Comparison of ENCODE assay signal across 18 cellular contexts in genomic region chr11:115303929-115304328, GRCh38.
DNase-seq lines count a peak whose midpoint lies in the region; ATAC-seq, FAIRE-seq and TF ChIP-seq lines count a peak whose summit lies in the region.
"Had no signal": no experiment of that assay in that cellular context is flagged by ENCODE, and none has a peak within 500 bp of the region (broad histone marks: within the 10 kb centered on the region; RNA-seq: fewer than 3 reads in every experiment).

No MANE protein-coding gene starts in this region.

- no peak overlapping the region for H3K27ac ChIP-seq in HepG2 (ENCODE audit: extremely low read length, insufficient read depth, low read length)
- no peak overlapping the region for H3K27ac ChIP-seq in right lobe of liver
- H3K27ac ChIP-seq in VCaP, result peak overlapping the region; percentile 40
- H3K27ac ChIP-seq in smooth muscle cell (ENCODE audit: low read depth), result peak overlapping the region; percentile 7
- H3K27ac ChIP-seq in prostate gland, result no peak overlapping the region
- H3K27ac ChIP-seq: C4-2B had no signal

- DNase-seq in HepG2 (ENCODE audit: low spot score), result no peak
- DNase-seq in right lobe of liver, result no peak
- DNase-seq in smooth muscle cell (lab: John Stamatoyannopoulos, UW; ENCODE audit: unreplicated experiment), result no peak
- DNase-seq in NOMO-1 treated with dmso at 0.1 percent for 144 hours (lab: John Stamatoyannopoulos, UW; ENCODE audit: unreplicated experiment), result no peak
- no peak for DNase-seq in prostate gland (ENCODE audit: low spot score)
- DNase-seq: Caco-2; CD4-positive, CD25-positive, alpha-beta regulatory T cell; CD8-positive, alpha-beta T cell; DND-41; H9 had no signal

- no peaks in the 10 kb centered on the region for H3K9me3 ChIP-seq in HepG2 (ENCODE audit: low read length)
- no peaks in the 10 kb centered on the region for H3K9me3 ChIP-seq in right lobe of liver
- no peaks in the 10 kb centered on the region for H3K9me3 ChIP-seq in smooth muscle cell (replicated peaks; ENCODE audit: low read depth)
- no peaks in the 10 kb centered on the region for H3K9me3 ChIP-seq in prostate gland
- H3K9me3 ChIP-seq: Caco-2 had no signal

- H3K4me1 Mint-ChIP-seq in brain, result peaks cover 76% of the 10 kb centered on the region
- H3K4me1 Mint-ChIP-seq: CD4-positive, CD25-positive, alpha-beta regulatory T cell; GM23338 had no signal

- in situ Hi-C loops in HepG2 (cut with HindIII; ENCODE audit: extremely low pct_ligation_motif_present, low pct_unique_long_range_greater_than_20kb), result no loop called here

- H3K27ac Mint-ChIP-seq in brain, result peak overlapping the region in 3 of 5 experiments; percentile 14 to 91 (median 57)
- H3K27ac Mint-ChIP-seq: CD4-positive, CD25-positive, alpha-beta regulatory T cell; CD8-positive, alpha-beta T cell; GM23338; H9 had no signal

- intact Hi-C loops in HepG2 (cut with micrococcal nuclease; ENCODE audit: unreplicated experiment) (no loop called here), right lobe of liver (cut with DNase I) (no loop called here), prostate gland (cut with DNase I) (no loop called here)

- peaks cover 4% of the 10 kb centered on the region for H3K27me3 Mint-ChIP-seq in brain

- ATAC-seq in HepG2 (no peak), right lobe of liver (no peak), HG02623 (IDR thresholded peaks at IDR 0.05; ENCODE audit: unreplicated experiment) (no peak)
- ATAC-seq: CD8-positive, alpha-beta T cell; GM23338; HCT116 had no signal

- peaks cover 2% of the 10 kb centered on the region for H3K79me2 ChIP-seq in HepG2 (ENCODE audit: insufficient read depth, low read length)
- no peaks in the 10 kb centered on the region for H3K79me2 ChIP-seq in smooth muscle cell (ENCODE audit: low read depth)

- H3K4me3 Mint-ChIP-seq in brain, result peak overlapping the region in 1 of 5 experiments; percentile 8
- H3K4me3 Mint-ChIP-seq: CD4-positive, CD25-positive, alpha-beta regulatory T cell; CD8-positive, alpha-beta T cell; GM23338; H9 had no signal

- no peak for TF ChIP-seq EP300 in HepG2 (IDR thresholded peaks at IDR 0.05; ENCODE audit: low read depth in 2 of 2, low read length in 2 of 2)
- TF ChIP-seq EP300 in HepG2 (CRISPR knock-in tag; IDR thresholded peaks at IDR 0.05; ENCODE audit: borderline replicate concordance), result no peak

- POLR2A ChIA-PET in HepG2 (lab: Yijun Ruan, JAX), result no interaction called here

- H3K36me3 Mint-ChIP-seq in brain, result no peaks in the 10 kb centered on the region
- H3K36me3 Mint-ChIP-seq: CD4-positive, CD25-positive, alpha-beta regulatory T cell; CD8-positive, alpha-beta T cell had no signal

- CTCF ChIA-PET in HepG2 (lab: Yijun Ruan, JAX; ENCODE audit: low intra/inter-chr PET ratio, low total read pairs), result no interaction called here

- no TSS peak for BruUV-seq in HepG2 (replicated peaks; lab: Mats Ljungman, UMichigan)

- no peak overlapping the region for H3K4me2 ChIP-seq in HepG2 (ENCODE audit: low read depth, low read length)
- peak overlapping the region; percentile 60 for H3K4me2 ChIP-seq in smooth muscle cell
- H3K4me2 ChIP-seq: GM23338 had no signal

- no peaks in the 10 kb centered on the region for H3K9me3 Mint-ChIP-seq in brain
- H3K9me3 Mint-ChIP-seq: CD4-positive, CD25-positive, alpha-beta regulatory T cell; CD8-positive, alpha-beta T cell; GM23338; H9 had no signal

- no peak overlapping the region for H3K9ac ChIP-seq in HepG2 (ENCODE audit: insufficient read depth, low read depth, low read length)
- H3K9ac ChIP-seq in smooth muscle cell (ENCODE audit: low read depth), result no peak overlapping the region

- H3K4me3 ChIP-seq in HepG2 (replicated peaks in 1 of 3; ENCODE audit: insufficient read depth in 1 of 3, low read depth in 2 of 3, low read length in 3 of 3) (no peak overlapping the region), right lobe of liver (no peak overlapping the region), smooth muscle cell (no peak overlapping the region), prostate gland (no peak overlapping the region)
- H3K4me3 ChIP-seq: GM23338 had no signal

- no peaks in the 10 kb centered on the region for H3K4me1 ChIP-seq in HepG2 (ENCODE audit: insufficient read depth, low read length)
- no peaks in the 10 kb centered on the region for H3K4me1 ChIP-seq in right lobe of liver
- peaks cover 17% of the 10 kb centered on the region for H3K4me1 ChIP-seq in smooth muscle cell (ENCODE audit: low read depth)
- no peaks in the 10 kb centered on the region for H3K4me1 ChIP-seq in prostate gland (replicated peaks)

- H3K36me3 ChIP-seq in HepG2 (replicated peaks in 1 of 2; ENCODE audit: control insufficient read depth in 1 of 2, insufficient read depth in 2 of 2, low read length in 2 of 2) (0 out of 5 replicates have a peak, but pooled peaks cover 1 to 5% of the 10 kb centered on the region in 2 experiments), right lobe of liver (no peaks in the 10 kb centered on the region), smooth muscle cell (ENCODE audit: low read depth) (no peaks in the 10 kb centered on the region), prostate gland (no peaks in the 10 kb centered on the region)

- no peak for FAIRE-seq in HepG2 (lab: Jason Lieb, UNC)
- FAIRE-seq: G401.6, GM12892 had no signal

- peaks cover 5% of the 10 kb centered on the region for H3F3A ChIP-seq in smooth muscle cell (ENCODE audit: low read depth)

- TF ChIP-seq RAD21 in HepG2 (CRISPR knock-in tag; IDR thresholded peaks at IDR 0.05), result no peak

- H4K20me1 ChIP-seq in HepG2 (ENCODE audit: insufficient read depth, low read length) (no peaks in the 10 kb centered on the region), smooth muscle cell (ENCODE audit: low read depth) (peaks cover 8% of the 10 kb centered on the region)

- TF ChIP-seq POLR2A in HepG2 (IDR thresholded peaks at IDR 0.05; ENCODE audit: insufficient read depth in 1 of 2, low read depth in 2 of 2, low read length in 2 of 2) (no peak), right lobe of liver (IDR thresholded peaks at IDR 0.05) (no peak), prostate gland (IDR thresholded peaks at IDR 0.05) (no peak)

- H3K27me3 ChIP-seq in HepG2 (ENCODE audit: control insufficient read depth in 1 of 2, insufficient read depth in 2 of 2, low read length in 2 of 2), result no peaks in the 10 kb centered on the region
- H3K27me3 ChIP-seq in right lobe of liver, result no peaks in the 10 kb centered on the region
- no peaks in the 10 kb centered on the region for H3K27me3 ChIP-seq in smooth muscle cell (ENCODE audit: low read depth)
- H3K27me3 ChIP-seq in prostate gland (replicated peaks; ENCODE audit: insufficient read depth), result no peaks in the 10 kb centered on the region

- no peak overlapping the region for H2AFZ ChIP-seq in HepG2 (ENCODE audit: low read length)
- no peak overlapping the region for H2AFZ ChIP-seq in smooth muscle cell (ENCODE audit: low read depth)
- H2AFZ ChIP-seq: GM23338 had no signal

- TF ChIP-seq CTCF in HepG2 (CRISPR knock-in tag; IDR thresholded peaks at IDR 0.05) (no peak), right lobe of liver (IDR thresholded peaks at IDR 0.05) (no peak), VCaP (conservative IDR thresholded peaks at IDR 0.05) (no peak), brain (conservative IDR thresholded peaks at IDR 0.05) (no peak), smooth muscle cell (IDR thresholded peaks at IDR 0.05; ENCODE audit: borderline replicate concordance, insufficient read depth, poor library complexity, severe bottlenecking) (no peak), prostate gland (IDR thresholded peaks at IDR 0.05) (no peak)

TF ChIP-seq in HepG2, 621 proteins besides CTCF, POLR2A, EP300 and RAD21:
- TF ChIP-seq ZNF367 (CRISPR knock-in tag; IDR thresholded peaks at IDR 0.05; ENCODE audit: borderline replicate concordance) (no peak), ZNF510 (CRISPR knock-in tag; IDR thresholded peaks at IDR 0.05; ENCODE audit: low read depth) (no peak), MNT (IDR thresholded peaks at IDR 0.05) (peak; percentile 95)

Comparison
In these comparisons a context has a peak if more than half of its experiments do, and no peak if none do; other contexts are left out.
1. H3K27ac ChIP-seq: peak in VCaP (single experiment) and smooth muscle cell (single experiment); none in HepG2 (single experiment), right lobe of liver (0 of 3) and prostate gland (0 of 2).